ENCODE assay signal across 2 cellular contexts in the genomic region with DNA sequence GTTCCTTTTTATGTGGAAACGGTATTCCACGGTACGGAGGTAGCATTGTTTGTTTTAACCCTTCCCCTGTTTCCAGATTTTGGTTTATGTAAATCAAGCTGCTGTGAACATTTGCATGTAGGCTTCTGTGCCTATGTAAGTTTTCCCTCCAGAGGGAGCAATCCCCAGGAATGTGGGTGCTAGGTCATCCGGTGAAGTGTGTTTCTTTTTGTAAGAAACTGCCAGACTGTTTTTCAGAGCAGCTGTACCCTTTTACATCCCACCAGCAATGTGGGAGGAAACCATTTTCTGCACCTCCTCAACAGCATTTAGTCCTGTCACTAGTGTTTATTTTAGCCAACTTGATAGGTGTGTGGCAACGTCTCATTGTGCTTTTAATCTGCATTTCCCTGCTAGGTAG.
TF ChIP-seq lines count a peak whose summit lies in the region.

No MANE protein-coding gene starts in this region.

TF ChIP-seq in GM23338, 12 proteins besides CTCF, POLR2A, EP300 and RAD21 (continued from another document):
- TF ChIP-seq EZH2 (IDR thresholded peaks at IDR 0.05; ENCODE audit: low read depth, unreplicated experiment) (no peak), EZH2phosphoT487 (IDR thresholded peaks at IDR 0.05; ENCODE audit: unreplicated experiment) (no peak), JUNB (IDR thresholded peaks at IDR 0.05; ENCODE audit: unreplicated experiment) (no peak), ZNF462 (CRISPR knock-in tag; IDR thresholded peaks at IDR 0.05) (no peak), NANOG (IDR thresholded peaks at IDR 0.05; ENCODE audit: borderline replicate concordance) (no peak), POLR2AphosphoS5 (IDR thresholded peaks at IDR 0.05; ENCODE audit: low read depth) (no peak), STAT1 (IDR thresholded peaks at IDR 0.05; ENCODE audit: unreplicated experiment) (no peak), ETS1 (IDR thresholded peaks at IDR 0.05) (no peak), CREB1 (CRISPR knock-in tag; IDR thresholded peaks at IDR 0.05; ENCODE audit: low read depth) (no peak)
- TF ChIP-seq, protein P1, sequence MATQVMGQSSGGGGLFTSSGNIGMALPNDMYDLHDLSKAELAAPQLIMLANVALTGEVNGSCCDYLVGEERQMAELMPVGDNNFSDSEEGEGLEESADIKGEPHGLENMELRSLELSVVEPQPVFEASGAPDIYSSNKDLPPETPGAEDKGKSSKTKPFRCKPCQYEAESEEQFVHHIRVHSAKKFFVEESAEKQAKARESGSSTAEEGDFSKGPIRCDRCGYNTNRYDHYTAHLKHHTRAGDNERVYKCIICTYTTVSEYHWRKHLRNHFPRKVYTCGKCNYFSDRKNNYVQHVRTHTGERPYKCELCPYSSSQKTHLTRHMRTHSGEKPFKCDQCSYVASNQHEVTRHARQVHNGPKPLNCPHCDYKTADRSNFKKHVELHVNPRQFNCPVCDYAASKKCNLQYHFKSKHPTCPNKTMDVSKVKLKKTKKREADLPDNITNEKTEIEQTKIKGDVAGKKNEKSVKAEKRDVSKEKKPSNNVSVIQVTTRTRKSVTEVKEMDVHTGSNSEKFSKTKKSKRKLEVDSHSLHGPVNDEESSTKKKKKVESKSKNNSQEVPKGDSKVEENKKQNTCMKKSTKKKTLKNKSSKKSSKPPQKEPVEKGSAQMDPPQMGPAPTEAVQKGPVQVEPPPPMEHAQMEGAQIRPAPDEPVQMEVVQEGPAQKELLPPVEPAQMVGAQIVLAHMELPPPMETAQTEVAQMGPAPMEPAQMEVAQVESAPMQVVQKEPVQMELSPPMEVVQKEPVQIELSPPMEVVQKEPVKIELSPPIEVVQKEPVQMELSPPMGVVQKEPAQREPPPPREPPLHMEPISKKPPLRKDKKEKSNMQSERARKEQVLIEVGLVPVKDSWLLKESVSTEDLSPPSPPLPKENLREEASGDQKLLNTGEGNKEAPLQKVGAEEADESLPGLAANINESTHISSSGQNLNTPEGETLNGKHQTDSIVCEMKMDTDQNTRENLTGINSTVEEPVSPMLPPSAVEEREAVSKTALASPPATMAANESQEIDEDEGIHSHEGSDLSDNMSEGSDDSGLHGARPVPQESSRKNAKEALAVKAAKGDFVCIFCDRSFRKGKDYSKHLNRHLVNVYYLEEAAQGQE (IDR thresholded peaks at IDR 0.05; ENCODE audit: unreplicated experiment), result no peak

TF ChIP-seq in K562, 482 proteins besides CTCF, POLR2A, EP300 and RAD21 (continued from another document):
- TF ChIP-seq HDAC3 (IDR thresholded peaks at IDR 0.05; ENCODE audit: borderline replicate concordance, partially characterized antibody), result no peak
- no peak for TF ChIP-seq CBX1 (IDR thresholded peaks at IDR 0.05; ENCODE audit: low read depth)
TF ChIP-seq in K562: peak in this region for 1.
